ENCODE assay signal across 1 cellular context in the genomic region with DNA sequence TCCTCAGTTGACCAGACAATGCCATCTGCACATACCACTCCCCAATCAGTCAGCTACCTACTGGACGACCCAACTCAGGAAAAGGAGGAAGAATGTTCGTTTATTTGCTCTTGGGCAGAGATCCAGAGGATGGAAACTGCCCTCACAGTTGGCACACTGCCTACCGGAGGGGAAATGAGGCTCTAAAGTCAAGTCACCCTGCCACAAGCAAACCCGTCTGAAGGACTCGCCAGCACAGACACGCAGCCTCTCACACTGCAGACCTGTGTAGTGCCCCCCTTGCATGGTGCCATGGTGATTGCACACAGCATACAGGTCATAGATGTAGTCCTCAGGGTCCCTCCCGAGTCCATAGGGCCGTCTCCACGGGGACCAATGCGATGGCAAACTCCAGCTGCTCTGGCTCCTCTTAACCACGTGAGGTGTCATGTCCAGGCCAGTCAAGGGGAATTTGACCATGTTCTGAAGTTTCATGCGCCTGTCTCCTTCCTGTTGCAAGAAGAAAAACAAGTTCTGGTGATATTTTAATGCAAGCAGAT.
TF ChIP-seq lines count a peak whose summit lies in the region.

No MANE protein-coding gene starts in this region.

TF ChIP-seq in HepG2, 621 proteins besides CTCF, POLR2A, EP300 and RAD21 (continued from another document):
- TF ChIP-seq ZNF468 (CRISPR knock-in tag; IDR thresholded peaks at IDR 0.05), result 0 out of 2 replicates have a peak, but pooled peaks have one; percentile 44
- TF ChIP-seq CENPT (CRISPR knock-in tag; IDR thresholded peaks at IDR 0.05; ENCODE audit: low read depth), result 0 out of 2 replicates have a peak, but pooled peaks have one; percentile 36
- TF ChIP-seq SP1 (IDR thresholded peaks at IDR 0.05), result no peak
- TF ChIP-seq SP1 (CRISPR knock-in tag; IDR thresholded peaks at IDR 0.05), result no peak
- TF ChIP-seq U2AF2 (IDR thresholded peaks at IDR 0.05; ENCODE audit: low read depth, low read length), result no peak
- no peak for TF ChIP-seq ZNF318 (CRISPR knock-in tag; IDR thresholded peaks at IDR 0.05)
- no peak for TF ChIP-seq SCMH1 (CRISPR knock-in tag; IDR thresholded peaks at IDR 0.05; ENCODE audit: borderline replicate concordance)
- TF ChIP-seq ZNF549 (CRISPR knock-in tag; IDR thresholded peaks at IDR 0.05), result no peak
- TF ChIP-seq ZNF792 (CRISPR knock-in tag; IDR thresholded peaks at IDR 0.05), result no peak
- no peak for TF ChIP-seq IRX3 (CRISPR knock-in tag; IDR thresholded peaks at IDR 0.05; ENCODE audit: borderline replicate concordance, low read depth)
- 0 out of 2 replicates have a peak, but pooled peaks have one; percentile 44 for TF ChIP-seq ZSCAN21 (CRISPR knock-in tag; IDR thresholded peaks at IDR 0.05; ENCODE audit: borderline replicate concordance)
- TF ChIP-seq ZSCAN25 (CRISPR knock-in tag; IDR thresholded peaks at IDR 0.05), result no peak
- 0 out of 2 replicates have a peak, but pooled peaks have one; percentile 48 for TF ChIP-seq REXO4 (CRISPR knock-in tag; IDR thresholded peaks at IDR 0.05; ENCODE audit: borderline replicate concordance)
- TF ChIP-seq ZNF878 (CRISPR knock-in tag; IDR thresholded peaks at IDR 0.05), result no peak
- TF ChIP-seq PBX3 (CRISPR knock-in tag; IDR thresholded peaks at IDR 0.05; ENCODE audit: borderline replicate concordance), result no peak
- no peak for TF ChIP-seq ZNF138 (CRISPR knock-in tag; IDR thresholded peaks at IDR 0.05; ENCODE audit: low read depth)
- no peak for TF ChIP-seq ZNF576 (CRISPR knock-in tag; IDR thresholded peaks at IDR 0.05)
- no peak for TF ChIP-seq RFXANK (CRISPR knock-in tag; IDR thresholded peaks at IDR 0.05)
- TF ChIP-seq ZNF12 (CRISPR knock-in tag; IDR thresholded peaks at IDR 0.05), result no peak
- no peak for TF ChIP-seq MTA3 (CRISPR knock-in tag; IDR thresholded peaks at IDR 0.05)
- TF ChIP-seq RERE (CRISPR knock-in tag; IDR thresholded peaks at IDR 0.05; ENCODE audit: low read depth), result no peak
- no peak for TF ChIP-seq GMEB2 (CRISPR knock-in tag; IDR thresholded peaks at IDR 0.05; ENCODE audit: low read depth)
- TF ChIP-seq ZNF772 (CRISPR knock-in tag; IDR thresholded peaks at IDR 0.05), result no peak
- TF ChIP-seq ZNF136 (CRISPR knock-in tag; IDR thresholded peaks at IDR 0.05; ENCODE audit: low read depth), result no peak
- TF ChIP-seq ATF2 (CRISPR knock-in tag; IDR thresholded peaks at IDR 0.05), result no peak
- no peak for TF ChIP-seq ZNF747 (CRISPR knock-in tag; IDR thresholded peaks at IDR 0.05; ENCODE audit: borderline replicate concordance)
- no peak for TF ChIP-seq ZNF251 (CRISPR knock-in tag; IDR thresholded peaks at IDR 0.05)
- no peak for TF ChIP-seq ZC3H13 (CRISPR knock-in tag; IDR thresholded peaks at IDR 0.05)
- TF ChIP-seq, protein P1, sequence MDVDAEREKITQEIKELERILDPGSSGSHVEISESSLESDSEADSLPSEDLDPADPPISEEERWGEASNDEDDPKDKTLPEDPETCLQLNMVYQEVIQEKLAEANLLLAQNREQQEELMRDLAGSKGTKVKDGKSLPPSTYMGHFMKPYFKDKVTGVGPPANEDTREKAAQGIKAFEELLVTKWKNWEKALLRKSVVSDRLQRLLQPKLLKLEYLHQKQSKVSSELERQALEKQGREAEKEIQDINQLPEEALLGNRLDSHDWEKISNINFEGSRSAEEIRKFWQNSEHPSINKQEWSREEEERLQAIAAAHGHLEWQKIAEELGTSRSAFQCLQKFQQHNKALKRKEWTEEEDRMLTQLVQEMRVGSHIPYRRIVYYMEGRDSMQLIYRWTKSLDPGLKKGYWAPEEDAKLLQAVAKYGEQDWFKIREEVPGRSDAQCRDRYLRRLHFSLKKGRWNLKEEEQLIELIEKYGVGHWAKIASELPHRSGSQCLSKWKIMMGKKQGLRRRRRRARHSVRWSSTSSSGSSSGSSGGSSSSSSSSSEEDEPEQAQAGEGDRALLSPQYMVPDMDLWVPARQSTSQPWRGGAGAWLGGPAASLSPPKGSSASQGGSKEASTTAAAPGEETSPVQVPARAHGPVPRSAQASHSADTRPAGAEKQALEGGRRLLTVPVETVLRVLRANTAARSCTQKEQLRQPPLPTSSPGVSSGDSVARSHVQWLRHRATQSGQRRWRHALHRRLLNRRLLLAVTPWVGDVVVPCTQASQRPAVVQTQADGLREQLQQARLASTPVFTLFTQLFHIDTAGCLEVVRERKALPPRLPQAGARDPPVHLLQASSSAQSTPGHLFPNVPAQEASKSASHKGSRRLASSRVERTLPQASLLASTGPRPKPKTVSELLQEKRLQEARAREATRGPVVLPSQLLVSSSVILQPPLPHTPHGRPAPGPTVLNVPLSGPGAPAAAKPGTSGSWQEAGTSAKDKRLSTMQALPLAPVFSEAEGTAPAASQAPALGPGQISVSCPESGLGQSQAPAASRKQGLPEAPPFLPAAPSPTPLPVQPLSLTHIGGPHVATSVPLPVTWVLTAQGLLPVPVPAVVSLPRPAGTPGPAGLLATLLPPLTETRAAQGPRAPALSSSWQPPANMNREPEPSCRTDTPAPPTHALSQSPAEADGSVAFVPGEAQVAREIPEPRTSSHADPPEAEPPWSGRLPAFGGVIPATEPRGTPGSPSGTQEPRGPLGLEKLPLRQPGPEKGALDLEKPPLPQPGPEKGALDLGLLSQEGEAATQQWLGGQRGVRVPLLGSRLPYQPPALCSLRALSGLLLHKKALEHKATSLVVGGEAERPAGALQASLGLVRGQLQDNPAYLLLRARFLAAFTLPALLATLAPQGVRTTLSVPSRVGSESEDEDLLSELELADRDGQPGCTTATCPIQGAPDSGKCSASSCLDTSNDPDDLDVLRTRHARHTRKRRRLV (CRISPR knock-in tag; IDR thresholded peaks at IDR 0.05), result no peak
- TF ChIP-seq ZNF253 (CRISPR knock-in tag; IDR thresholded peaks at IDR 0.05; ENCODE audit: borderline replicate concordance), result peak; percentile 64; the same call in 1 of the 2 replicates
- TF ChIP-seq SALL2 (CRISPR knock-in tag; IDR thresholded peaks at IDR 0.05), result no peak
